ENCODE assay signal across 3 cellular contexts in the genomic region with DNA sequence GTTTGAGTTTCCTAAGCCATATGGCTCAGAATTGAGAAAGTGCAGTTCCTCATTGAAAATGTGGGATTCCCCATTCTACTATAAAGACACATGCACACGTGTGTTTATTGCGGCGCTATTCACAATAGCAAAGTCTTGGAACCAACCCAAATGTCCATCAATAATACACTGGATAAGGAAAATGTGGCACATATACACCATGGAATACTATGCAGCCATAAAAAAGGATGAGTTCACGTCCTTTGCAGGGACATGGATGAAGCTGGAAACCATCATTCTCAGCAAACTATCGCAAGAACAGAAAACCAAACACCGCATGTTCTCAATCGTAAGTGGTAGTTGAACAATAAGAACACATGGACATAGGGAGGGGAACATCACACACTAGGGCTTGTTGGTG.
DNase-seq lines count a peak whose midpoint lies in the region; ATAC-seq, FAIRE-seq and TF ChIP-seq lines count a peak whose summit lies in the region.
"Not testable (repeated sequence)": the region's sequence is repeated elsewhere in the genome, so short reads cannot be mapped to it uniquely, and the experiment has no call there.

No MANE protein-coding gene starts in this region.

- DNase-seq in K562 (ENCODE audit: extremely low read depth in 1 of 4, low spot score in 3 of 4), result not testable (repeated sequence)
- peak; percentile 9 for DNase-seq in mammary epithelial cell

- 1% methylated on average over 7 of the region's 7 CpGs for WGBS in K562 (ENCODE audit: insufficient coverage, low coverage, missing lambda C conversion rate)
- 94% methylated on average over 6 of the region's 7 CpGs for WGBS in mammary epithelial cell (ENCODE audit: low coverage, missing lambda C conversion rate)

- not testable (repeated sequence) for ATAC-seq in K562

- not testable (repeated sequence) for H3K4me3 ChIP-seq in HEK293 (ENCODE audit: low read depth, low read length); K562; mammary epithelial cell (replicated peaks in 1 of 3; ENCODE audit: insufficient read depth in 1 of 3, low read depth in 2 of 3, low read length in 3 of 3)

- H3K36me3 ChIP-seq in HEK293 (ENCODE audit: control insufficient read depth in 2 of 2, insufficient read depth in 1 of 2, low read length in 2 of 2); K562 (ENCODE audit: control insufficient read depth, insufficient read depth, low read length); mammary epithelial cell (ENCODE audit: insufficient read depth, low read length): not testable (repeated sequence)

- TF ChIP-seq RAD21 in K562 (CRISPR knock-in tag; conservative IDR thresholded peaks at IDR 0.05 in 1 of 2, IDR thresholded peaks at IDR 0.05 in 1 of 2), result not testable (repeated sequence)

- dilution Hi-C loops in mammary epithelial cell (cut with HindIII; ENCODE audit: low sequenced_read_pairs), result not testable (repeated sequence)

- TF ChIP-seq EP300 in K562 (IDR thresholded peaks at IDR 0.05; ENCODE audit: low read length), result not testable (repeated sequence)

- FAIRE-seq in K562 (lab: Jason Lieb, UNC), result not testable (repeated sequence)

- not testable (repeated sequence) for TF ChIP-seq POLR2A in K562 (conservative IDR thresholded peaks at IDR 0.05)

- H3K4me2 ChIP-seq in K562 (ENCODE audit: insufficient read depth, low read length); mammary epithelial cell (ENCODE audit: insufficient read depth, low read depth, low read length): not testable (repeated sequence)

- BruUV-seq in K562 (replicated peaks; lab: Mats Ljungman, UMichigan), result not testable (repeated sequence)
- TSS peak; percentile 95 for BruUV-seq in mammary epithelial cell (replicated peaks; lab: Mats Ljungman, UMichigan)

- H3K9me3 ChIP-seq in HEK293 (ENCODE audit: control insufficient read depth, insufficient read depth, low read depth, low read length); K562 (replicated peaks; ENCODE audit: control insufficient read depth, insufficient read depth, low read depth, low read length); mammary epithelial cell (replicated peaks; ENCODE audit: insufficient read depth, low read length): not testable (repeated sequence)

- H3K27me3 ChIP-seq in K562 (ENCODE audit: control insufficient read depth in 2 of 2, insufficient read depth in 2 of 2, low read length in 2 of 2); mammary epithelial cell (ENCODE audit: insufficient read depth, low read length): not testable (repeated sequence)

- in situ Hi-C loops in K562 (cut with MboI); mammary epithelial cell (cut with MboI; ENCODE audit: low sequenced_read_pairs in 2 of 2): not testable (repeated sequence)

- not testable (repeated sequence) for H3K9ac ChIP-seq in K562 (ENCODE audit: insufficient read depth in 1 of 2, low read depth in 2 of 2, low read length in 2 of 2); mammary epithelial cell (ENCODE audit: insufficient read depth, low read length)

- not testable (repeated sequence) for H3K9me1 ChIP-seq in K562 (ENCODE audit: control insufficient read depth, insufficient read depth, low read length)

- not testable (repeated sequence) for H2AFZ ChIP-seq in K562 (ENCODE audit: low read depth, low read length); mammary epithelial cell (ENCODE audit: low read depth, low read length)

- not testable (repeated sequence) for H3K27ac ChIP-seq in HEK293 (ENCODE audit: extremely low read depth, low read depth, low read length); K562 (ENCODE audit: extremely low read depth, low read depth, low read length); mammary epithelial cell (ENCODE audit: insufficient read depth, low read depth, low read length)

- H3K4me1 ChIP-seq in HEK293 (ENCODE audit: control insufficient read depth, insufficient read depth, low read length); K562 (replicated peaks in 1 of 2; ENCODE audit: control insufficient read depth in 2 of 2, insufficient read depth in 2 of 2, low read length in 2 of 2); mammary epithelial cell (ENCODE audit: insufficient read depth, low read length): not testable (repeated sequence)

- POLR2A ChIA-PET in HEK293 (lab: Yijun Ruan, JAX); K562 (lab: Yijun Ruan, JAX): not testable (repeated sequence)

- not testable (repeated sequence) for H4K20me1 ChIP-seq in K562 (replicated peaks; ENCODE audit: control insufficient read depth, insufficient read depth, low read length); mammary epithelial cell (ENCODE audit: insufficient read depth, low read length)

- TF ChIP-seq CTCF in HEK293 (tag by site-specific recombination; IDR thresholded peaks at IDR 0.05); K562 (IDR thresholded peaks at IDR 0.05 in 2 of 3, conservative IDR thresholded peaks at IDR 0.05 in 1 of 3; ENCODE audit: insufficient read depth in 2 of 3, low read depth in 1 of 3, low read length in 3 of 3); mammary epithelial cell (conservative IDR thresholded peaks at IDR 0.05 in 1 of 2, IDR thresholded peaks at IDR 0.05 in 1 of 2; ENCODE audit: extremely low read depth in 1 of 2, insufficient read depth in 1 of 2, low read depth in 1 of 2, low read length in 2 of 2): not testable (repeated sequence)

- H3K79me2 ChIP-seq in K562 (ENCODE audit: control insufficient read depth, insufficient read depth, low read length); mammary epithelial cell (ENCODE audit: insufficient read depth, low read length): not testable (repeated sequence)

- CTCF ChIA-PET in HEK293 (lab: Yijun Ruan, JAX); K562 (lab: Yijun Ruan, JAX; ENCODE audit: low intra/inter-chr PET ratio); mammary epithelial cell (lab: Charles Lee; ENCODE audit: low non-redundant PET): not testable (repeated sequence)

- intact Hi-C loops in K562 (cut with micrococcal nuclease); mammary epithelial cell (cut with micrococcal nuclease): not testable (repeated sequence)

TF ChIP-seq in HEK293, 187 proteins besides CTCF, POLR2A, EP300 and RAD21:
- peak; percentile 91 for TF ChIP-seq ZNF146 (tag by site-specific recombination; IDR thresholded peaks at IDR 0.05)
TF ChIP-seq in HEK293: peak in this region for 1; not testable (repeated sequence) for 186.

TF ChIP-seq in K562, 482 proteins besides CTCF, POLR2A, EP300 and RAD21:
- TF ChIP-seq ZNF146 (CRISPR knock-in tag; IDR thresholded peaks at IDR 0.05; ENCODE audit: unreplicated experiment) (peak; percentile 50), RBM25 (IDR thresholded peaks at IDR 0.05; ENCODE audit: low read depth, low read length, severe bottlenecking) (peak; percentile 9)
TF ChIP-seq in K562: peak in this region for 2; not testable (repeated sequence) for 480.
